ENCODE assay signal across 8 cellular contexts in the genomic region with DNA sequence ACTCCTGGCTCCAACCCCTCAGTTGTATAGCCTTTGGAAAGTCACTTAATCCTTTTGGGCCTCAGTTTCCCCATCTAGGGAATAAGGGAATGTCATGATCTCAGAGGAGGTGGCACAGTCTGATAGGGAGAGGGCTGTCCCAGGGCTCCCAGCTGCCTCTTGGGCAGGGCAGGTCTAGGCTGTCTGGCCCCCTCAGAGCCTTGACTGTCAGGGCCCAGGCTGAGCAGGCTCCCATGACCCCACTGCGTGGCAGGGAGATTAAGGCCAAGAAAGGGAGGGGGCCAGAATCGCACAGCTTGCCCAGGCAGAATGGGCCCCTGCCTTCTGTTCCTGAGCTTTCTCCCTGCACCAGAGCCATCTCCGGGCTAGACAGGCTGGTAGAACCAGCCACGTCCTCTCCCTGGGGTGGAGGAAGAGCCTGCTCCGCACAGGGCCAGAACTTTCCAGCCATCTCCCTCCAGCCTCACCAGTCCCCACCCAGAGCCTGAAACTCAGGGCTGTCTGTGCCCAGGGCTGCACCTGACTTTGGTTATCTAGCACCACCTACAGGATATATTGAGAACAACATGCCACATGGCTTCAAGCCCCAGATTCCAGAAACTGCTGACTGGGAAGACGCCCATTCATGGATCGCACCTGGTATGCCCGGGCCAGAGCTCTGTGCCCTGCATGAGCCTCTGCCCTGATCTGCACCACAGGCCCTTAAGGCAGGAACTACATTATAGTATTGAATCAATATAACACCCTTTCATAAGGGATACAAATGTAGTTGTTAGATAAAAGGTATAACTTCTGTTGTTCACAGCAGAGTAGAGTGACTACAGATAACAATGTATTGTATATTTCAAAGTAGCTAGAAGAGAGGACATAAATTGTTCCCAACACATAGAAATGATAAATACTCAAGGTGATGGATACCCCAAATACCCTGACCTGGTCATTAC. TPM values are rescaled to one million over a fixed set of nuclear protein-coding genes. Genes with fewer than 3 reads are reported as not detected.
DNase-seq lines count a peak whose midpoint lies in the region; ATAC-seq and TF ChIP-seq lines count a peak whose summit lies in the region.

No MANE protein-coding gene starts in this region.

- ATAC-seq in left lung (peak; percentile 99), GM19463 (IDR thresholded peaks at IDR 0.05; ENCODE audit: unreplicated experiment) (no peak)

- H3K27ac ChIP-seq in HL-60 (replicated peaks): no peak overlapping the region
- H3K27ac ChIP-seq in left lung: no peak overlapping the region

- H3K4me1 ChIP-seq in left lung: peaks cover 0 to 2% of the 10 kb centered on the region in 2 donors

- intact Hi-C loops in left lung (cut with DNase I): loop anchor here (2.0 to 10.0 kb wide), 2 partner anchors 90 to 92 kb away; no protein-coding TSS in a partner anchor

- H3K27me3 ChIP-seq in HL-60 (ENCODE audit: insufficient read depth, poor library complexity, severe bottlenecking) (no peaks in the 10 kb centered on the region), left lung (no peaks in the 10 kb centered on the region)

- in situ Hi-C loops in G401 (cut with HindIII; ENCODE audit: low sequenced_read_pairs): no loop called here

- DNase-seq in G401 (ENCODE audit: low spot score): peak; percentile 86
- DNase-seq in HL-60 (ENCODE audit: low read depth in 1 of 2, low spot score in 1 of 2): peak; percentile 68 to 72
- peak; percentile 55 for DNase-seq in NCI-H526 treated with DMSO at 0.1 percent for 48 hours (lab: John Stamatoyannopoulos, UW)
- DNase-seq in activated CD4-positive, alpha-beta T cell treated with anti-CD3 and anti-CD28 coated beads for 48 hours: peak; percentile 74
- DNase-seq in dermis blood vessel endothelial cell: peak; percentile 93
- peak; percentile 69 to 79 for DNase-seq in left lung
- DNase-seq in stimulated activated CD4-positive, alpha-beta T cell treated with anti-CD3 and anti-CD28 coated beads, TNF-alpha, amount 100 ng/mL, for 1 hour (ENCODE audit: low read depth in 3 of 3, low spot score in 1 of 3): peak in 2 of 3 donors; percentile 36 to 42

- peak; percentile 70 for TF ChIP-seq CTCF in HL-60 (IDR thresholded peaks at IDR 0.05; ENCODE audit: insufficient read depth, low read length)
- TF ChIP-seq CTCF in left lung (IDR thresholded peaks at IDR 0.05): peak; percentile 76 to 93

- no peaks in the 10 kb centered on the region for H3K36me3 ChIP-seq in left lung

- H3K4me3 ChIP-seq in HL-60 (replicated peaks; ENCODE audit: insufficient read depth, low read length): no peak overlapping the region
- no peak overlapping the region for H3K4me3 ChIP-seq in left lung

- no peaks in the 10 kb centered on the region for H3K9me3 ChIP-seq in left lung

RNA-seq across cellular contexts. Expression of a gene that starts 32.0 kb away (rescaled TPM):
- 5.4 and 6.6 TPM in 2 replicates for total RNA-seq in G401 (2014; rRNA removed; shearing (Covaris generic))
- total RNA-seq in dermis blood vessel endothelial cell (12.8 and 13.8 TPM in 2 replicates), left lung (1 to 10 TPM; 7.7 to 8.0 TPM)

RNA-seq across cellular contexts. Expression of a gene that starts 32.9 kb away (rescaled TPM):
- 25.5 and 29.0 TPM in 2 replicates for total RNA-seq in G401 (2014; rRNA removed; shearing (Covaris generic))
- total RNA-seq in dermis blood vessel endothelial cell: 34.1 and 64.7 TPM in 2 replicates
- total RNA-seq in left lung: 10 to 100 TPM; 19.5 to 21.0 TPM

RNA-seq across cellular contexts. Expression of a gene that starts 54.3 kb away (rescaled TPM):
- 12.4 and 18.6 TPM in 2 replicates for total RNA-seq in G401 (2014; rRNA removed; shearing (Covaris generic))
- total RNA-seq in dermis blood vessel endothelial cell: 8.3 and 34.4 TPM in 2 replicates
- 10 to 100 TPM; 60.7 to 67.3 TPM for total RNA-seq in left lung

Comparison
In these comparisons a context has a peak if more than half of its experiments do, and no peak if none do; other contexts are left out.
1. DNase-seq: peak in every context shown above with its lines; median percentile 93 in dermis blood vessel endothelial cell; 86 in G401; 74 in activated CD4-positive, alpha-beta T cell treated with anti-CD3 and anti-CD28 coated beads for 48 hours; 74 in left lung; 70 in HL-60; 55 in NCI-H526 treated with DMSO at 0.1 percent for 48 hours; 39 in stimulated activated CD4-positive, alpha-beta T cell treated with anti-CD3 and anti-CD28 coated beads, TNF-alpha, amount 100 ng/mL, for 1 hour.